24 cellular contexts compared by ENCODE assay signal in the genomic region with DNA sequence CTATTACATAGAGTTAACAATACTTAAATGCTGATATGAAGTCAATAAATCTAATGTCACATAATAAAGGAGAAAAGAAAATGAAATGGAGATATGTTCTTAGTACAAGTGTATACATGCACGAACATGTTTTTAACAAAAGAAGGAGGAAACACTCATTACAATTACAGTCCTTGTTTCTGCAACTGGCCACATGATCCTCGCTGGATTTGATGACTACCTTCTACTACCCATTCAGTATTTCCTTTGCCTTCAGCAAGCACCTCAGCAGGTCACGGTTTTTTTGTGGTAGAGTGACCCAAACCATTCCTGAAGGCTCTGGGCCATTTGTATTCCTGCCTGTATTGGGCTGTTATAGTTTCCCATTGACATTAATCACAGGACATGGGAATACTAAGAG.
"Had no signal": no experiment of that assay in that cellular context is flagged by ENCODE, and none has a peak within 500 bp of the region (broad histone marks: within the 10 kb centered on the region; RNA-seq: fewer than 3 reads in every experiment).

No MANE protein-coding gene starts in this region.

- H3K27ac ChIP-seq: adrenal gland, body of pancreas, SJCRH30, SK-N-MC had no signal

- H3K27me3 ChIP-seq: adrenal gland, body of pancreas had no signal

- H3K4me3 Mint-ChIP-seq: activated CD4-positive, alpha-beta T cell treated with anti-CD3 and anti-CD28 coated beads, Interleukin-2, amount 10 ng/mL, durations not matched to agents 24 days and 14 days; activated CD8-positive, alpha-beta T cell treated with anti-CD3 and anti-CD28 coated beads for 36 hours; activated naive CD4-positive, alpha-beta T cell treated with anti-CD3 and anti-CD28 coated beads for 36 hours; activated T-cell treated with anti-CD3 and anti-CD28 coated beads, Interleukin-2, amount 50 U/mL, for 24 hours; T-helper 1 cell treated with Interleukin-12 subunit alpha and Interleukin-12 subunit beta and Interleukin-4 antibody, amounts not matched to agents 30 μg/mL and 1 μg/mL, for 36 hours; T-helper 2 cell treated with Interferon-gamma antibody and Interleukin-4, amounts not matched to agents 5 μg/mL and 100 μg/mL, for 36 hours had no signal

- H3K27me3 Mint-ChIP-seq: activated CD4-positive, alpha-beta T cell treated with anti-CD3 and anti-CD28 coated beads, Interleukin-2, amount 10 ng/mL, durations not matched to agents 24 days and 14 days; activated CD8-positive, alpha-beta T cell treated with anti-CD3 and anti-CD28 coated beads for 36 hours; activated T-cell treated with anti-CD3 and anti-CD28 coated beads, Interleukin-2, amount 50 U/mL, for 24 hours had no signal

- H3K36me3 Mint-ChIP-seq: activated naive CD4-positive, alpha-beta T cell treated with anti-CD3 and anti-CD28 coated beads, Interleukin-2, amount 50 U/mL, for 72 hours had no signal

- H3K4me1 Mint-ChIP-seq: activated CD4-positive, alpha-beta T cell treated with anti-CD3 and anti-CD28 coated beads, Interleukin-2, amount 10 ng/mL, durations not matched to agents 24 days and 14 days had no signal

- H3K27ac Mint-ChIP-seq: activated CD4-positive, alpha-beta T cell treated with anti-CD3 and anti-CD28 coated beads, Interleukin-2, amount 10 ng/mL, durations not matched to agents 24 days and 14 days; activated CD8-positive, alpha-beta T cell treated with anti-CD3 and anti-CD28 coated beads for 36 hours; activated naive CD4-positive, alpha-beta T cell treated with anti-CD3 and anti-CD28 coated beads for 36 hours; activated naive CD4-positive, alpha-beta T cell treated with anti-CD3 and anti-CD28 coated beads, Interleukin-2, amount 50 U/mL, for 72 hours; activated T-cell treated with anti-CD3 and anti-CD28 coated beads, Interleukin-2, amount 50 U/mL, for 24 hours; T-helper 1 cell treated with Interleukin-12 subunit alpha and Interleukin-12 subunit beta and Interleukin-4 antibody, amounts not matched to agents 30 μg/mL and 1 μg/mL, for 36 hours; T-helper 2 cell treated with Interferon-gamma antibody and Interleukin-4, amounts not matched to agents 5 μg/mL and 100 μg/mL, for 36 hours had no signal

- H3K4me1 ChIP-seq: adrenal gland, body of pancreas, SJCRH30 had no signal

- ATAC-seq: activated CD8-positive, alpha-beta T cell treated with anti-CD3 and anti-CD28 coated beads for 36 hours; activated naive CD4-positive, alpha-beta T cell treated with anti-CD3 and anti-CD28 coated beads, Interleukin-2, amount 50 U/mL, for 72 hours; body of pancreas; Panc1 had no signal

- DNase-seq: activated CD4-positive, alpha-beta T cell treated with anti-CD3 and anti-CD28 coated beads, Interleukin-2, amount 10 ng/mL, durations not matched to agents 24 days and 14 days; activated CD4-positive, alpha-beta T cell treated with anti-CD3 and anti-CD28 coated beads, Interleukin-2, amount 50 U/mL, for 4 hours; activated CD8-positive, alpha-beta T cell treated with anti-CD3 and anti-CD28 coated beads for 36 hours; activated gamma-delta T cell treated with Interleukin-2 at 50 U/mL for 16 hours; activated naive CD4-positive, alpha-beta T cell treated with anti-CD3 and anti-CD28 coated beads for 36 hours; activated T-cell treated with anti-CD3 and anti-CD28 coated beads, Interleukin-2, amount 50 U/mL, for 24 hours; adrenal gland; body of pancreas; central memory CD4-positive, alpha-beta T cell; NCI-H1092 treated with DMSO at 0.1 percent for 48 hours; NCI-H1436; NCI-H1694; NCI-H1930; NCI-H2081 treated with DMSO at 0.1 percent for 48 hours; NCI-H2171; NCI-H510A; NCI-H526; SHP77; SJCRH30 had no signal
